8 cellular contexts compared by ENCODE assay signal in genomic region chr19:30649934-30650614, GRCh38.
A peak's percentile ranks its signal among the peaks of the same experiment; 100 is the strongest.
DNase-seq lines count a peak whose midpoint lies in the region; ATAC-seq and TF ChIP-seq lines count a peak whose summit lies in the region.

No MANE protein-coding gene starts in this region.

- TF ChIP-seq CTCF in AG04450 (IDR thresholded peaks at IDR 0.05; ENCODE audit: low read depth, low read length): peak; percentile 84
- peak; percentile 76 for TF ChIP-seq CTCF in WERI-Rb-1 (IDR thresholded peaks at IDR 0.05; ENCODE audit: low read depth, low read length)

- H3K36me3 ChIP-seq in WERI-Rb-1: no peaks in the 10 kb centered on the region

- CTCF ChIA-PET in AG04450 (lab: Charles Lee): interaction anchor here (0.8 to 2.4 kb wide), 10 partner anchors 12 to 1574 kb away, joined by 3 to 18 read pairs (median 4); no protein-coding TSS in a partner anchor

- POLR2A ChIA-PET in AG04450 (lab: Yijun Ruan, JAX): no interaction called here

- no peak overlapping the region for H3K27ac ChIP-seq in AG04450 (ENCODE audit: low read depth, low read length)
- no peak overlapping the region for H3K27ac ChIP-seq in WERI-Rb-1

- no peak for DNase-seq in AG04450 (ENCODE audit: low read depth, low spot score)
- DNase-seq in ELR (ENCODE audit: low read depth): peak; percentile 58
- DNase-seq in NCI-H1436 (lab: John Stamatoyannopoulos, UW): peak; percentile 81
- DNase-seq in WERI-Rb-1: peak; percentile 55
- DNase-seq in foreskin melanocyte: peak; percentile 61
- peak; percentile 31 for DNase-seq in renal cortical epithelial cell (ENCODE audit: low read depth)

- no peak overlapping the region for H3K4me3 ChIP-seq in AG04450 (ENCODE audit: low read depth, low read length)
- no peak overlapping the region for H3K4me3 ChIP-seq in WERI-Rb-1 (ENCODE audit: low read depth, low read length)

- H3K9me3 ChIP-seq in AG04450 (ENCODE audit: control insufficient read depth, insufficient read depth, low read length) (no peaks in the 10 kb centered on the region), WERI-Rb-1 (ENCODE audit: severe bottlenecking) (no peaks in the 10 kb centered on the region)

- no peak for ATAC-seq in HG03354 (IDR thresholded peaks at IDR 0.05; ENCODE audit: poor library complexity, severe bottlenecking, unreplicated experiment)
- ATAC-seq in HG03196 (IDR thresholded peaks at IDR 0.05; ENCODE audit: unreplicated experiment): no peak

- no peaks in the 10 kb centered on the region for H3K27me3 ChIP-seq in AG04450 (ENCODE audit: control insufficient read depth, insufficient read depth, low read length)
- no peaks in the 10 kb centered on the region for H3K27me3 ChIP-seq in WERI-Rb-1 (ENCODE audit: insufficient read depth, low read depth, severe bottlenecking)
